Comparison of ENCODE assay signal across 8 cellular contexts in the genomic region with DNA sequence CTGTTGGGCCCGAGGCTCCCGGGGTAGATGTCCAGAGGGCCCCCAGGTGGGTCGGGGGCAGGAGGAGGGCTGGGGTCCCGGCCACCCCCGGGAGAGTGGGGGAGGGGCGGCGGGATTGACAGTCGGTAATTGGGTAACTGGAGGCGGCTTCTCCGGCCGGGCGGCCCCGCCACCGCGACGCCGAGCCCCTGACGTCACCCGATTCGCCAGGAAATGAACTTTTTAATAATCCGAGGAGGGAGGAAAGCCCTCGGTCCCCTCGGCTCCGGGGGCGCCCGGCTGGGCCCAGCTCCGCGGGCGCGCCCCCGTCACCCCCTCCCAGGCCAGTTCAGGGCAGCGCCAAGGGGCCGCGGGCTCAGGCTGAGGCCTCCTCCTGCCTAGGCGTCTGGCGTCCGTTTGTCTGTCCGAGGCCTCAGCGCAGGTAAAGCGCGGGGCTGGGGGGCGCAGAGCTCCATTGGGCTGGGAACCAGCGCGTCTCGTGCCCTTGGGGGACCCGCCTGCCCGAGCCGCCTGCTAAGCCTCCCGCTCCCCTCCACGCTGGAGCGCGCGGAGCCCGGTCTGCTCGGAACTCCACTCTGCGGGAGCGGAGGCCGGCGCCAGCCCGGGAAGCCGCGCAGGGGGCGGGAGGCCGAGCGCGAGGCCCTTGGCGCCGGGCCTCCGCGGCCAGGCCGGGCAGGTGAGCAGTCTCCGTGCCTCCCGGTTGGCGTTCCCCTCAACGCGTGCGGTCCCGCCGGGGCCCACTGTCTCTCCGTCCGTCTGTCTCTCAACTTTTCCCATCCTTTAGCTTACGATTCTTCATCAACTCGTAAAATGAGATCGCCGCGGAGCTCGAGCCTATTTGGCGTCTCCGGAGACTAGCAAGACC. TPM values are rescaled to one million over a fixed set of nuclear protein-coding genes. Genes with fewer than 3 reads are reported as not detected.
DNase-seq lines count a peak whose midpoint lies in the region; ATAC-seq lines count a peak whose summit lies in the region.

No MANE protein-coding gene starts in this region.

- no peak for ATAC-seq in CD4-positive, CD25-positive, alpha-beta regulatory T cell (ENCODE audit: low read depth in 2 of 2)
- ATAC-seq in aorta (ENCODE audit: low FRiP score) (peak; percentile 27), GM21786 (IDR thresholded peaks at IDR 0.05; ENCODE audit: unreplicated experiment) (no peak)

- no peaks in the 10 kb centered on the region for H3K9me3 ChIP-seq in CD4-positive, CD25-positive, alpha-beta regulatory T cell (ENCODE audit: control insufficient read depth in 2 of 2, low read length in 2 of 2)
- H3K9me3 ChIP-seq in HUES48 (ENCODE audit: control insufficient read depth, insufficient read depth, low read length) (no peaks in the 10 kb centered on the region), mononuclear cell (ENCODE audit: low read depth, low read length) (no peaks in the 10 kb centered on the region), aorta (ENCODE audit: control insufficient read depth, low read length) (no peaks in the 10 kb centered on the region)
- H3K9me3 ChIP-seq in effector memory CD4-positive, alpha-beta T cell (ENCODE audit: control insufficient read depth, low read length), result no peaks in the 10 kb centered on the region

- no peak overlapping the region for H3K27ac Mint-ChIP-seq in CD4-positive, CD25-positive, alpha-beta regulatory T cell
- no peak overlapping the region for H3K27ac Mint-ChIP-seq in T-helper 1 cell treated with Interleukin-12 subunit alpha and Interleukin-12 subunit beta and Interleukin-4 antibody, amounts not matched to agents 30 μg/mL and 1 μg/mL, for 36 hours

- peak overlapping the region; percentile 52 to 85 (median 78) for H3K4me3 Mint-ChIP-seq in CD4-positive, CD25-positive, alpha-beta regulatory T cell
- H3K4me3 Mint-ChIP-seq in T-helper 1 cell treated with Interleukin-12 subunit alpha and Interleukin-12 subunit beta and Interleukin-4 antibody, amounts not matched to agents 30 μg/mL and 1 μg/mL, for 36 hours, result peak overlapping the region; percentile 62

- 0 to 1% methylated on average over 81 to 89 of the region's 89 CpGs for WGBS in aorta, 2 donors

- no peak overlapping the region for H3K4me3 ChIP-seq in CD4-positive, CD25-positive, alpha-beta regulatory T cell (ENCODE audit: low read depth, low read length)
- peak overlapping the region; percentile 58 for H3K4me3 ChIP-seq in HUES48 (ENCODE audit: low read depth, low read length)
- H3K4me3 ChIP-seq in effector memory CD4-positive, alpha-beta T cell (ENCODE audit: insufficient read depth, low read depth, low read length, poor library complexity, severe bottlenecking), result peak overlapping the region; percentile 64
- H3K4me3 ChIP-seq in mononuclear cell (ENCODE audit: low read length), result peak overlapping the region; percentile 24
- peak overlapping the region; percentile 37 to 39 for H3K4me3 ChIP-seq in aorta (ENCODE audit: low read length in 2 of 2)

- peaks cover 67% of the 10 kb centered on the region for H3K4me1 ChIP-seq in CD4-positive, CD25-positive, alpha-beta regulatory T cell (ENCODE audit: control insufficient read depth, insufficient read depth, low read length, poor library complexity, severe bottlenecking)
- peaks cover 40% of the 10 kb centered on the region for H3K4me1 ChIP-seq in HUES48 (ENCODE audit: control insufficient read depth, insufficient read depth, low read length)
- H3K4me1 ChIP-seq in effector memory CD4-positive, alpha-beta T cell (ENCODE audit: control insufficient read depth, insufficient read depth, low read length, poor library complexity, severe bottlenecking), result peaks cover 64% of the 10 kb centered on the region
- H3K4me1 ChIP-seq in mononuclear cell (ENCODE audit: insufficient read depth, low read length), result peaks cover 60% of the 10 kb centered on the region
- no peaks in the 10 kb centered on the region for H3K4me1 ChIP-seq in aorta (ENCODE audit: control insufficient read depth in 1 of 2, insufficient read depth in 2 of 2, low read length in 2 of 2)

- H3K36me3 ChIP-seq in CD4-positive, CD25-positive, alpha-beta regulatory T cell (ENCODE audit: control insufficient read depth, insufficient read depth, low read length), result no peaks in the 10 kb centered on the region
- H3K36me3 ChIP-seq in HUES48 (ENCODE audit: control insufficient read depth, insufficient read depth, low read length) (no peaks in the 10 kb centered on the region), aorta (ENCODE audit: control insufficient read depth in 1 of 2, insufficient read depth in 2 of 2, low read length in 1 of 2) (no peaks in the 10 kb centered on the region)
- H3K36me3 ChIP-seq in effector memory CD4-positive, alpha-beta T cell (ENCODE audit: control insufficient read depth, insufficient read depth, low read length), result no peaks in the 10 kb centered on the region

- peaks cover 0 to 47% (median 8%) of the 10 kb centered on the region in 4 donors for H3K4me1 Mint-ChIP-seq in CD4-positive, CD25-positive, alpha-beta regulatory T cell
- H3K4me1 Mint-ChIP-seq in T-helper 1 cell treated with Interleukin-12 subunit alpha and Interleukin-12 subunit beta and Interleukin-4 antibody, amounts not matched to agents 30 μg/mL and 1 μg/mL, for 36 hours (ENCODE audit: low read depth), result peaks cover 12% of the 10 kb centered on the region

- no peak overlapping the region for H3K27ac ChIP-seq in CD4-positive, CD25-positive, alpha-beta regulatory T cell (ENCODE audit: insufficient read depth, low read length, poor library complexity, severe bottlenecking)
- H3K27ac ChIP-seq in HUES48 (ENCODE audit: low read depth, low read length) (no peak overlapping the region), aorta (ENCODE audit: low read depth in 1 of 2, low read length in 2 of 2) (no peak overlapping the region)
- no peak overlapping the region for H3K27ac ChIP-seq in effector memory CD4-positive, alpha-beta T cell (ENCODE audit: insufficient read depth, low read length, poor library complexity, severe bottlenecking)

- peaks cover 15% of the 10 kb centered on the region for H3K27me3 ChIP-seq in CD4-positive, CD25-positive, alpha-beta regulatory T cell (ENCODE audit: control insufficient read depth, insufficient read depth, low read length)
- peaks cover 100% of the 10 kb centered on the region for H3K27me3 ChIP-seq in HUES48 (ENCODE audit: control insufficient read depth, insufficient read depth, low read length)
- H3K27me3 ChIP-seq in effector memory CD4-positive, alpha-beta T cell (replicated peaks; ENCODE audit: control insufficient read depth, insufficient read depth, low read length, poor library complexity, severe bottlenecking), result peaks cover 89% of the 10 kb centered on the region
- peaks cover 94% of the 10 kb centered on the region for H3K27me3 ChIP-seq in mononuclear cell (ENCODE audit: insufficient read depth, low read length)
- no peaks in the 10 kb centered on the region for H3K27me3 ChIP-seq in aorta (ENCODE audit: control insufficient read depth in 1 of 2, insufficient read depth in 2 of 2, low read length in 1 of 2)

- no peak overlapping the region for H3K9ac ChIP-seq in HUES48 (ENCODE audit: low read depth, low read length)

- peaks cover 77% of the 10 kb centered on the region for H3K27me3 Mint-ChIP-seq in CD4-positive, CD25-positive, alpha-beta regulatory T cell
- peaks cover 79% of the 10 kb centered on the region for H3K27me3 Mint-ChIP-seq in T-helper 1 cell treated with Interleukin-12 subunit alpha and Interleukin-12 subunit beta and Interleukin-4 antibody, amounts not matched to agents 30 μg/mL and 1 μg/mL, for 36 hours (ENCODE audit: low read depth)

- H3K36me3 Mint-ChIP-seq in CD4-positive, CD25-positive, alpha-beta regulatory T cell, result no peaks in the 10 kb centered on the region
- H3K36me3 Mint-ChIP-seq in T-helper 1 cell treated with Interleukin-12 subunit alpha and Interleukin-12 subunit beta and Interleukin-4 antibody, amounts not matched to agents 30 μg/mL and 1 μg/mL, for 36 hours (ENCODE audit: low read depth), result peaks cover 1% of the 10 kb centered on the region

- DNase-seq in CD4-positive, CD25-positive, alpha-beta regulatory T cell, result no peak
- DNase-seq in effector memory CD4-positive, alpha-beta T cell, result no peak
- DNase-seq in aorta, result peak in 1 of 2 donors; percentile 86
- no peak for DNase-seq in NCI-H2107 (lab: John Stamatoyannopoulos, UW)

- intact Hi-C loops in aorta (cut with DNase I), result loop anchor here in 1 of 2 donors (5.0 kb wide), 1 partner anchor 57 kb away; no protein-coding TSS in a partner anchor

- peaks cover 0 to 3% (median 0%) of the 10 kb centered on the region in 7 donors for H3K9me3 Mint-ChIP-seq in CD4-positive, CD25-positive, alpha-beta regulatory T cell
- no peaks in the 10 kb centered on the region for H3K9me3 Mint-ChIP-seq in T-helper 1 cell treated with Interleukin-12 subunit alpha and Interleukin-12 subunit beta and Interleukin-4 antibody, amounts not matched to agents 30 μg/mL and 1 μg/mL, for 36 hours

RNA-seq across cellular contexts. Expression of a gene that starts 3.8 kb away (rescaled TPM):
- 6.2 TPM for total RNA-seq in CD4-positive, CD25-positive, alpha-beta regulatory T cell
- polyA plus RNA-seq in CD4-positive, CD25-positive, alpha-beta regulatory T cell, result not detected
- 2.9 TPM for total RNA-seq in mononuclear cell
- 10 to 100 TPM; 12.5 to 39.5 TPM for total RNA-seq in aorta
- polyA plus RNA-seq in aorta, result 1 to 10 TPM; 2.1 to 3.4 TPM

RNA-seq across cellular contexts. Expression of a gene that starts 22.5 kb away (rescaled TPM):
- not detected for total RNA-seq in CD4-positive, CD25-positive, alpha-beta regulatory T cell
- not detected for polyA plus RNA-seq in CD4-positive, CD25-positive, alpha-beta regulatory T cell
- total RNA-seq in mononuclear cell, result not detected
- total RNA-seq in aorta, result not detected
- polyA plus RNA-seq in aorta, result not detected
